ENCODE assay signal across 14 cellular contexts in the genomic region with DNA sequence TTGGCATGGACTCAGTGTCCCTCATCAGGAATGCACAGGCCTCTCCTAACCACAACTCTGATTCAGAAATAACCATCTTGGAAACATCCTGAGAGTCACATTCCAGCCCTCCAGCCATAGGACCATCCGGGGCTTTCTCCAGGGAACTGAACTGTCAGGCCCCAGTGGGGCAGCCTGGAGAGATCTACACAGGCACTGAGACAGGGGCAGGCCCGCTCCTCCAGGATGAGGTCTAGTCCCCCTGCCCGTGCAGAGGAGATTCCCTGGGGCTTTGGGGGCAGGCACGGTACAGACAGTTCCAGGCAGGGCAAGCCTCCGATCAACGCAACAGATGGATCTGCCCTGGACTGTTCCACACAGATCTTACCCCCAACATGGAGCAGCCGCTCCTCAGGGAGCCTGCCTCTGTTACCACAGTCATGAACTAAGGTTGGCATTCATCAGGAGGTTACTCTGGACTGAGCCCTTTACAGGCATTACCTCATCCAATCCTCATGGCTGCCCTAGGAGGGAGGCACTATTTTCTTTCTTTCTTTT. TPM values are rescaled to one million over a fixed set of nuclear protein-coding genes. Genes with fewer than 3 reads are reported as not detected.
DNase-seq lines count a peak whose midpoint lies in the region; ATAC-seq, FAIRE-seq and TF ChIP-seq lines count a peak whose summit lies in the region.
"Had no signal": no experiment of that assay in that cellular context is flagged by ENCODE, and none has a peak within 500 bp of the region (broad histone marks: within the 10 kb centered on the region; RNA-seq: fewer than 3 reads in every experiment).

No MANE protein-coding gene starts in this region.

- no peak overlapping the region for H3K9ac ChIP-seq in BLaER1

- peaks cover 62% of the 10 kb centered on the region for H3K4me1 Mint-ChIP-seq in osteocyte (ENCODE audit: unreplicated experiment)
- H3K4me1 Mint-ChIP-seq in naive thymus-derived CD8-positive, alpha-beta T cell = no peaks in the 10 kb centered on the region
- H3K4me1 Mint-ChIP-seq: activated naive CD4-positive, alpha-beta T cell treated with anti-CD3 and anti-CD28 coated beads, Interleukin-2, amount 50 U/mL, for 24 hours had no signal

- H3K9me3 ChIP-seq in BLaER1 = no peaks in the 10 kb centered on the region
- H3K9me3 ChIP-seq: mucosa of descending colon had no signal

- peaks cover 35% of the 10 kb centered on the region for H3K4me1 ChIP-seq in BLaER1

- POLR2A ChIA-PET in naive thymus-derived CD8-positive, alpha-beta T cell (lab: Charles Lee) = no interaction called here

- DNase-seq in RPMI7951 (ENCODE audit: low read depth) = peak; percentile 98
- peak; percentile 73 for DNase-seq in fibroblast of peridontal ligament (ENCODE audit: extremely low read depth)
- DNase-seq in osteocyte (ENCODE audit: extremely low spot score, unreplicated experiment) = peak; percentile 88
- DNase-seq in ureter (ENCODE audit: low spot score) = no peak
- no peak for DNase-seq in D341Med (ENCODE audit: low spot score)
- DNase-seq in GM12891 (ENCODE audit: insufficient read length, low spot score) = no peak
- no peak for DNase-seq in naive thymus-derived CD8-positive, alpha-beta T cell
- DNase-seq: mucosa of descending colon, retina, T-helper 2 cell had no signal

- H3K27ac ChIP-seq in BLaER1 = no peak overlapping the region

- peak overlapping the region; percentile 45 for H3K4me2 ChIP-seq in BLaER1

- H3K4me3 Mint-ChIP-seq in osteocyte (ENCODE audit: unreplicated experiment) = no peak overlapping the region
- H3K4me3 Mint-ChIP-seq in naive thymus-derived CD8-positive, alpha-beta T cell = no peak overlapping the region
- H3K4me3 Mint-ChIP-seq: activated naive CD4-positive, alpha-beta T cell treated with anti-CD3 and anti-CD28 coated beads, Interleukin-2, amount 50 U/mL, for 24 hours; type B pancreatic cell had no signal

- H3K9me3 Mint-ChIP-seq in osteocyte (ENCODE audit: unreplicated experiment) = no peaks in the 10 kb centered on the region
- peaks cover 0 to 2% (median 0%) of the 10 kb centered on the region in 9 donors for H3K9me3 Mint-ChIP-seq in naive thymus-derived CD8-positive, alpha-beta T cell
- H3K9me3 Mint-ChIP-seq: activated naive CD4-positive, alpha-beta T cell treated with anti-CD3 and anti-CD28 coated beads, Interleukin-2, amount 50 U/mL, for 24 hours; type B pancreatic cell had no signal

- H3K36me3 ChIP-seq in BLaER1 = no peaks in the 10 kb centered on the region

- H3K27me3 ChIP-seq in BLaER1 = no peaks in the 10 kb centered on the region

- ATAC-seq in naive thymus-derived CD8-positive, alpha-beta T cell = no peak
- ATAC-seq: mucosa of descending colon had no signal

- no peaks in the 10 kb centered on the region for H4K20me1 ChIP-seq in BLaER1

- peaks cover 17% of the 10 kb centered on the region for H3K27me3 Mint-ChIP-seq in osteocyte (ENCODE audit: unreplicated experiment)
- peaks cover 4 to 20% (median 7%) of the 10 kb centered on the region in 5 donors for H3K27me3 Mint-ChIP-seq in naive thymus-derived CD8-positive, alpha-beta T cell

- FAIRE-seq in GM12891 (lab: Jason Lieb, UNC) = no peak

- H3K36me3 Mint-ChIP-seq in osteocyte (ENCODE audit: unreplicated experiment) = no peaks in the 10 kb centered on the region
- H3K36me3 Mint-ChIP-seq in naive thymus-derived CD8-positive, alpha-beta T cell = no peaks in the 10 kb centered on the region
- H3K36me3 Mint-ChIP-seq: activated naive CD4-positive, alpha-beta T cell treated with anti-CD3 and anti-CD28 coated beads, Interleukin-2, amount 50 U/mL, for 24 hours; type B pancreatic cell had no signal

- H3K27ac Mint-ChIP-seq in osteocyte (ENCODE audit: unreplicated experiment) = peak overlapping the region; percentile 73
- no peak overlapping the region for H3K27ac Mint-ChIP-seq in naive thymus-derived CD8-positive, alpha-beta T cell
- H3K27ac Mint-ChIP-seq: activated naive CD4-positive, alpha-beta T cell treated with anti-CD3 and anti-CD28 coated beads, Interleukin-2, amount 50 U/mL, for 24 hours; type B pancreatic cell had no signal

- no peak for TF ChIP-seq CTCF in osteocyte (IDR thresholded peaks at IDR 0.05)

- TF ChIP-seq POLR2A in GM12891 (IDR thresholded peaks at IDR 0.05; ENCODE audit: low read depth, low read length) = no peak

- no peak overlapping the region for H3K4me3 ChIP-seq in BLaER1
- H3K4me3 ChIP-seq: mucosa of descending colon had no signal

TF ChIP-seq in GM12891, 5 proteins besides CTCF, POLR2A, EP300 and RAD21:
- TF ChIP-seq TAF1 (IDR thresholded peaks at IDR 0.05; ENCODE audit: low read depth, low read length) (no peak), POU2F2 (IDR thresholded peaks at IDR 0.05; ENCODE audit: low read depth, low read length) (no peak), POLR2AphosphoS5 (IDR thresholded peaks at IDR 0.05; ENCODE audit: low read depth, low read length) (no peak), PAX5 (IDR thresholded peaks at IDR 0.05; ENCODE audit: insufficient read depth, low read length, severe bottlenecking) (no peak)

RNA-seq across cellular contexts. Expression of gene KCNK3, which starts 12.0 kb away (rescaled TPM):
- 1.1 and 2.3 TPM in 2 replicates for total RNA-seq in RPMI7951 (2014; rRNA removed; shearing (Covaris generic))
- 8.5 and 10.1 TPM in 2 replicates for total RNA-seq in osteocyte
- total RNA-seq in ureter = 9.2 TPM
- not detected for polyA plus RNA-seq in GM12891 (2012; ENCODE audit: low read depth, missing spikeins)
- total RNA-seq in naive thymus-derived CD8-positive, alpha-beta T cell = not detected
- not detected for polyA plus RNA-seq in naive thymus-derived CD8-positive, alpha-beta T cell
- total RNA-seq: activated CD8-positive, alpha-beta memory T cell treated with anti-CD3 and anti-CD28 coated beads for 36 hours had no signal

RNA-seq across cellular contexts. Expression of gene SLC35F6, which starts 59.6 kb away (rescaled TPM):
- total RNA-seq in RPMI7951 (2014; rRNA removed; shearing (Covaris generic)) = 25.6 and 28.5 TPM in 2 replicates
- total RNA-seq in osteocyte (40.5 and 46.4 TPM in 2 replicates), ureter (40.9 TPM)
- 1.6 TPM for polyA plus RNA-seq in GM12891 (2012; ENCODE audit: low read depth, missing spikeins)
- 10 to 100 TPM; 17.5 to 18.0 TPM for total RNA-seq in naive thymus-derived CD8-positive, alpha-beta T cell
- 1 to 10 TPM; 3.7 to 6.4 (median 5.3) TPM for polyA plus RNA-seq in naive thymus-derived CD8-positive, alpha-beta T cell

Comparison
In these comparisons a context has a peak if more than half of its experiments do, and no peak if none do; other contexts are left out.
1. DNase-seq: peak in RPMI7951 (single experiment), fibroblast of peridontal ligament (single experiment) and osteocyte (single experiment); none in ureter (single experiment), D341Med (single experiment), GM12891 (single experiment) and naive thymus-derived CD8-positive, alpha-beta T cell (0 of 10).